17 cellular contexts compared by ENCODE assay signal in genomic region chr5:107294669-107295068, GRCh38.
A peak's percentile ranks its signal among the peaks of the same experiment; 100 is the strongest.
DNase-seq lines count a peak whose midpoint lies in the region; ATAC-seq, FAIRE-seq and TF ChIP-seq lines count a peak whose summit lies in the region.
"Had no signal": no experiment of that assay in that cellular context is flagged by ENCODE, and none has a peak within 500 bp of the region (broad histone marks: within the 10 kb centered on the region; RNA-seq: fewer than 3 reads in every experiment).

No MANE protein-coding gene starts in this region.

- H3K9me3 ChIP-seq in left lung, result no peaks in the 10 kb centered on the region
- no peaks in the 10 kb centered on the region for H3K9me3 ChIP-seq in smooth muscle cell (replicated peaks; ENCODE audit: low read depth)
- H3K9me3 ChIP-seq in heart right ventricle, result no peaks in the 10 kb centered on the region
- H3K9me3 ChIP-seq: BE2C, SJSA1 had no signal

- H3K9ac ChIP-seq in smooth muscle cell (ENCODE audit: low read depth), result no peak overlapping the region

- H3K4me1 ChIP-seq in left lung, result peaks cover 10 to 13% of the 10 kb centered on the region in 2 donors
- no peaks in the 10 kb centered on the region for H3K4me1 ChIP-seq in smooth muscle cell (ENCODE audit: low read depth)
- H3K4me1 ChIP-seq in heart right ventricle, result peaks cover 0 to 15% (median 8%) of the 10 kb centered on the region in 9 donors
- H3K4me1 ChIP-seq: SJSA1 had no signal

- peak; percentile 51 for FAIRE-seq in GM19239 (lab: Jason Lieb, UNC)
- FAIRE-seq: H1, K562 had no signal

- no peaks in the 10 kb centered on the region for H4K20me1 ChIP-seq in smooth muscle cell (ENCODE audit: low read depth)

- H3F3A ChIP-seq in smooth muscle cell (ENCODE audit: low read depth), result no peaks in the 10 kb centered on the region

- H3K36me3 ChIP-seq in left lung (no peaks in the 10 kb centered on the region), smooth muscle cell (ENCODE audit: low read depth) (no peaks in the 10 kb centered on the region), heart right ventricle (no peaks in the 10 kb centered on the region)
- H3K36me3 ChIP-seq: BE2C, SJSA1 had no signal

- H2AFZ ChIP-seq in smooth muscle cell (ENCODE audit: low read depth), result peak overlapping the region; percentile 62

- no peak overlapping the region for H3K4me2 ChIP-seq in smooth muscle cell

- WGBS in smooth muscle cell (ENCODE audit: low lambda C conversion rate), result 67% methylated on average over 1 of the region's 1 CpG
- 81 to 96% methylated on average over 1 of the region's 1 CpG for WGBS in heart right ventricle, 2 donors

- H3K27me3 ChIP-seq in left lung (no peaks in the 10 kb centered on the region), smooth muscle cell (ENCODE audit: low read depth) (no peaks in the 10 kb centered on the region), heart right ventricle (no peaks in the 10 kb centered on the region)
- H3K27me3 ChIP-seq: BE2C, SJSA1 had no signal

- peak; percentile 71 for ATAC-seq in left lung
- ATAC-seq in heart right ventricle, result no peak
- no peak for ATAC-seq in GM19351 (IDR thresholded peaks at IDR 0.05; ENCODE audit: unreplicated experiment)
- ATAC-seq: K562 had no signal

- DNase-seq in GM19239 (ENCODE audit: insufficient read length, low spot score), result no peak
- peak; percentile 35 for DNase-seq in amniotic epithelial cell (ENCODE audit: low read depth)
- no peak for DNase-seq in left lung
- no peak for DNase-seq in smooth muscle cell (lab: John Stamatoyannopoulos, UW; ENCODE audit: unreplicated experiment)
- DNase-seq in heart right ventricle, result no peak
- no peak for DNase-seq in mucosa of gallbladder (ENCODE audit: low spot score)
- DNase-seq: BE2C, HFFc6, NCI-H1105 treated with DMSO at 0.1 percent for 48 hours, NCI-H1930, NCI-H2171, NCI-H510A had no signal

- H3K79me2 ChIP-seq in smooth muscle cell (ENCODE audit: low read depth), result no peaks in the 10 kb centered on the region

- no peak overlapping the region for H3K27ac ChIP-seq in left lung
- no peak overlapping the region for H3K27ac ChIP-seq in smooth muscle cell (ENCODE audit: low read depth)
- H3K27ac ChIP-seq in heart right ventricle, result no peak overlapping the region
- H3K27ac ChIP-seq: HL-60, SJSA1 had no signal

- H3K4me3 ChIP-seq in left lung (no peak overlapping the region), smooth muscle cell (no peak overlapping the region), heart right ventricle (no peak overlapping the region)
- H3K4me3 ChIP-seq: K562, SJSA1 had no signal

- intact Hi-C loops in left lung (cut with DNase I), result no loop called here
- intact Hi-C loops in heart right ventricle (cut with DNase I), result no loop called here

- TF ChIP-seq CTCF in left lung (IDR thresholded peaks at IDR 0.05) (no peak), smooth muscle cell (IDR thresholded peaks at IDR 0.05; ENCODE audit: borderline replicate concordance, insufficient read depth, poor library complexity, severe bottlenecking) (no peak), heart right ventricle (IDR thresholded peaks at IDR 0.05) (no peak)
